Comparison of ENCODE assay signal across 8 cellular contexts in the genomic region with DNA sequence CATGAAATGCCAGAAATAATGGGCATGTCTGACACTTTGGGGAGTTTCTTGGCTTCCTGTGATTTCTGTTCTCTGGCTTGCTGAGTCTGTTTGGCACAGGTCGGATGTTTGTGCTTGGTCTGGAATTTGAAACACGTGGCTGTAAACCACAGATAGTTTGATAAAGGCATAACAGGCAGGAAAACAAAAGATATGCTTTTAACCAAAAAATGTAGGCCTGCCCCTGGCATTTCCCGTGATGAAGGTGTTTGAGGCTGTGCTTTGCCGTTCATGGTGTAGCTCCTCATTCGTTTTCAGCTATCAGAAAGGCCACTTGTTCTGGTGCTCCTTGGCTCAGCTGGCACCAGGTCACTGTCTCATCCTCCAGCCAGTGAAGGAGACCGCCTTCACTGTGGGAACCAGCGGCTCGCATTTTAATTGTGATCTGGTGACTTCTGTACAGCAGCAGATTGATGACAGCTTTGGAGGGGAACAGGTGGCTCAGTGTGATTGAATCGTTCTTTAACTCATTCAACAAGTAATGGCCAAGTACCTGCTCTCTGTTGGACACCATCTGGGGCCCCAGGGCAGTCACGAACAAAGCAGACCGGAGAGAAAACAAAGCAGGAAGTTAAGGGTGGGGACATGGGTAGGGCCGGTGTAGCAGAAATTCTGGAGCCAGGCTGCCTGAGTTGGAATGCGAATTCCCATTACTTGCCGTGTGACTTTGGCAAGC.
DNase-seq lines count a peak whose midpoint lies in the region; ATAC-seq and TF ChIP-seq lines count a peak whose summit lies in the region.

No MANE protein-coding gene starts in this region.

- TF ChIP-seq CTCF in brain microvascular endothelial cell (IDR thresholded peaks at IDR 0.05; ENCODE audit: low read depth, low read length, missing control alignments) (no peak), thoracic aorta (IDR thresholded peaks at IDR 0.05) (no peak), GM20000 (IDR thresholded peaks at IDR 0.05; ENCODE audit: extremely low read depth, missing control alignments) (no peak)

- peaks cover 46 to 62% of the 10 kb centered on the region in 2 donors for H3K4me1 ChIP-seq in thoracic aorta (ENCODE audit: control insufficient read depth in 1 of 2, low read depth in 2 of 2)

- peak; percentile 17 for DNase-seq in GM04504 (ENCODE audit: low read depth)
- peak; percentile 81 to 91 for DNase-seq in NCI-H524 (lab: John Stamatoyannopoulos, UW)
- peak; percentile 65 for DNase-seq in brain microvascular endothelial cell
- peak in 1 of 2 donors; percentile 31 for DNase-seq in left colon
- no peak for DNase-seq in thoracic aorta (ENCODE audit: low spot score)
- no peak for DNase-seq in GM20000 (ENCODE audit: low spot score)
- DNase-seq in DMS114 treated with DMSO at 0.1 percent for 48 hours (lab: John Stamatoyannopoulos, UW; ENCODE audit: unreplicated experiment), result no peak

- in situ Hi-C loops in brain microvascular endothelial cell (cut with HindIII; ENCODE audit: low pct_ligation_motif_present, low sequenced_read_pairs), result no loop called here

- H3K4me3 ChIP-seq in brain microvascular endothelial cell (ENCODE audit: low read depth, low read length) (no peak overlapping the region), thoracic aorta (peak overlapping the region; percentile 17)

- no peak overlapping the region for H3K27ac ChIP-seq in brain microvascular endothelial cell
- H3K27ac ChIP-seq in thoracic aorta, result peak overlapping the region; percentile 51 to 59

- peak; percentile 92 for ATAC-seq in left colon
- no peak for ATAC-seq in thoracic aorta (ENCODE audit: insufficient number of reproducible peaks, low FRiP score, low read depth)
- no peak for ATAC-seq in HG02763 (IDR thresholded peaks at IDR 0.05; ENCODE audit: unreplicated experiment)

- H3K36me3 ChIP-seq in brain microvascular endothelial cell (replicated peaks) (no peaks in the 10 kb centered on the region), thoracic aorta (no peaks in the 10 kb centered on the region)

- intact Hi-C loops in left colon (cut with DNase I, micrococcal nuclease), result no loop called here

- H3K27me3 ChIP-seq in brain microvascular endothelial cell (replicated peaks) (no peaks in the 10 kb centered on the region), thoracic aorta (replicated peaks; ENCODE audit: insufficient read depth) (no peaks in the 10 kb centered on the region)

- H3K9me3 ChIP-seq in thoracic aorta, result peaks cover 20% of the 10 kb centered on the region

Comparison
In these comparisons a context has a peak if more than half of its experiments do, and no peak if none do; other contexts are left out.
1. DNase-seq: peak in GM04504 (single experiment), NCI-H524 (2 of 2) and brain microvascular endothelial cell (single experiment); none in thoracic aorta (single experiment), GM20000 (single experiment) and DMS114 treated with DMSO at 0.1 percent for 48 hours (single experiment).